Comparison of ENCODE assay signal across 22 cellular contexts in genomic region chrY:7182591-7182990, GRCh38.
"Had no signal": no experiment of that assay in that cellular context is flagged by ENCODE, and none has a peak within 500 bp of the region (broad histone marks: within the 10 kb centered on the region; RNA-seq: fewer than 3 reads in every experiment).

No MANE protein-coding gene starts in this region.

- H3K4me3 Mint-ChIP-seq: dendritic cell treated with granulocyte-macrophage colony-stimulating factor and Interleukin-4, amounts not matched to agents 40 ng/mL and 50 ng/mL, for 4 days; effector memory CD8-positive, alpha-beta T cell; endodermal cell had no signal

- ATAC-seq: effector memory CD8-positive, alpha-beta T cell; esophagus mucosa; foreskin keratinocyte; gastrocnemius medialis; gastroesophageal sphincter; heart left ventricle; heart right ventricle had no signal

- H3K4me1 Mint-ChIP-seq: endodermal cell had no signal

- H3K9me3 Mint-ChIP-seq: endodermal cell had no signal

- H3K27ac Mint-ChIP-seq: dendritic cell treated with granulocyte-macrophage colony-stimulating factor and Interleukin-4, amounts not matched to agents 40 ng/mL and 50 ng/mL, for 4 days; endodermal cell had no signal

- H3K27me3 Mint-ChIP-seq: dendritic cell treated with granulocyte-macrophage colony-stimulating factor and Interleukin-4, amounts not matched to agents 40 ng/mL and 50 ng/mL, for 4 days had no signal

- DNase-seq: colonic mucosa; cortex of kidney; dermis blood vessel endothelial cell; dorsolateral prefrontal cortex; effector CD4-positive, alpha-beta T cell; effector CD8-positive, alpha-beta T cell; effector memory CD4-positive, alpha-beta T cell; effector memory CD8-positive, alpha-beta T cell; endodermal cell; erythroblast; esophagus squamous epithelium; foreskin fibroblast; foreskin keratinocyte; foreskin melanocyte; gastrocnemius medialis; glutamatergic neuron; head of caudate nucleus; heart left ventricle; heart right ventricle had no signal
